ENCODE assay signal across 15 cellular contexts in the genomic region with DNA sequence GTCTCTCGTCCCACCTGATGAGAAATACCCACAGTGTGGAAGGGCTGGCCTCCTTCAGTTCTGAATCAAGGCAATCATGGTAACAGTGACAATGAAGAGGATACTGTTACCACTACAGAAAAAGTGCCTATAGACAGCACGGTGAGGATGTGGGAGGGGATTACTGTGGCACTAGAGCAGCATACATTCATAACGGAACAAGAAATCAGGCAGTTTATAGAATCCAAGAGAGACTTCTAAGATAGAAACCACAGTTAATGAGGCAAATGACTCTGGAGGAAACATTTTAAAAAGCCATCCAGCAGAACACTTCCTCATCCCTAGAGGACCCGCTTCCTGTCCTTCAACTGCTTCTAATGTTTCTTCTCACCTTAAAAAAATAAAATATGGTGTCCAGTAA. TPM values are rescaled to one million over a fixed set of nuclear protein-coding genes. Genes with fewer than 3 reads are reported as not detected.
DNase-seq lines count a peak whose midpoint lies in the region; ATAC-seq, FAIRE-seq and TF ChIP-seq lines count a peak whose summit lies in the region.
"Had no signal": no experiment of that assay in that cellular context is flagged by ENCODE, and none has a peak within 500 bp of the region (broad histone marks: within the 10 kb centered on the region; RNA-seq: fewer than 3 reads in every experiment).

No MANE protein-coding gene starts in this region.

- TF ChIP-seq CTCF in GM12878 (IDR thresholded peaks at IDR 0.05 in 2 of 3, conservative IDR thresholded peaks at IDR 0.05 in 1 of 3; ENCODE audit: control insufficient read depth in 2 of 3, extremely low read depth in 1 of 3, insufficient read depth in 1 of 3, low read depth in 3 of 3, low read length in 3 of 3) (no peak), gastrocnemius medialis (IDR thresholded peaks at IDR 0.05 in 4 of 5, conservative IDR thresholded peaks at IDR 0.05 in 1 of 5) (no peak)

- H3K79me2 ChIP-seq in GM12878 (ENCODE audit: control insufficient read depth, insufficient read depth, low read length) = peaks cover 26% of the 10 kb centered on the region

- FAIRE-seq in GM12891 (lab: Jason Lieb, UNC) = peak; percentile 43
- FAIRE-seq in GM12878 (lab: Jason Lieb, UNC) = peak; percentile 52
- FAIRE-seq: kidney had no signal

- H3K27ac ChIP-seq in GM12878 (ENCODE audit: control insufficient read depth, insufficient read depth) (peak overlapping the region; percentile 23), gastrocnemius medialis (no peak overlapping the region)
- H3K27ac ChIP-seq: psoas muscle had no signal

- H2AFZ ChIP-seq in GM12878 (ENCODE audit: control insufficient read depth, low read depth, low read length) = no peak overlapping the region

- H3K4me3 ChIP-seq in GM12878 = no peak overlapping the region; the same call in 1 of the 2 replicates
- no peak overlapping the region for H3K4me3 ChIP-seq in gastrocnemius medialis
- H3K4me3 ChIP-seq: psoas muscle had no signal

- RAD21 ChIA-PET in GM12878 (lab: Charles Lee; ENCODE audit: unreplicated experiment) = interaction anchor here (1.1 kb wide), 1 partner anchor 47 kb away, joined by 3 read pairs; a partner anchor contains a TSS

- in situ Hi-C loops in GM12878 (cut with MboI) (no loop called here), gastrocnemius medialis (cut with MboI; ENCODE audit: low sequenced_read_pairs in 4 of 4) (loop anchor here in 3 of 4 donors (10.0 to 25.0 kb wide), 4 partner anchors 51 to 382 kb away; a partner anchor contains a TSS)

- TF ChIP-seq EP300 in GM12878 (IDR thresholded peaks at IDR 0.05; ENCODE audit: borderline replicate concordance in 1 of 2, control insufficient read depth in 1 of 2, low read depth in 2 of 2, low read length in 2 of 2) = no peak

- SMC1A ChIA-PET in GM12878 (lab: Charles Lee; ENCODE audit: uncharacterized antibody, unreplicated experiment) = no interaction called here

- H3K27me3 ChIP-seq in GM12878 (replicated peaks in 1 of 2; ENCODE audit: control insufficient read depth in 2 of 2, insufficient read depth in 2 of 2, low read length in 1 of 2) = no peaks in the 10 kb centered on the region
- H3K27me3 ChIP-seq in gastrocnemius medialis = no peaks in the 10 kb centered on the region

- intact Hi-C loops in GM12878 (cut with micrococcal nuclease; ENCODE audit: unreplicated experiment) = loop anchor here (5.0 to 10.0 kb wide), 3 partner anchors 48 to 207 kb away; a partner anchor contains a TSS
- intact Hi-C loops in gastrocnemius medialis (cut with DNase I; ENCODE audit: low total_unique reads) = loop anchor here (10.0 kb wide), 1 partner anchor 369 kb away; a partner anchor contains a TSS

- BruUV-seq in GM12878 (replicated peaks; lab: Mats Ljungman, UMichigan) = no TSS peak

- no peaks in the 10 kb centered on the region for H4K20me1 ChIP-seq in GM12878 (ENCODE audit: control insufficient read depth, insufficient read depth)

- peak overlapping the region; percentile 3 for H3K4me2 ChIP-seq in GM12878 (ENCODE audit: control insufficient read depth, insufficient read depth)

- peak; percentile 45 for ATAC-seq in GM19395 (IDR thresholded peaks at IDR 0.05; ENCODE audit: unreplicated experiment)
- peak; percentile 36 for ATAC-seq in HG03460 (IDR thresholded peaks at IDR 0.05; ENCODE audit: unreplicated experiment)
- ATAC-seq in GM12878 = peak; percentile 70
- ATAC-seq in gastrocnemius medialis = no peak
- ATAC-seq: psoas muscle had no signal

- H3K9ac ChIP-seq in GM12878 (ENCODE audit: control insufficient read depth, insufficient read depth, low read length) = no peak overlapping the region

- H3K36me3 ChIP-seq in GM12878 (ENCODE audit: control insufficient read depth in 2 of 2, insufficient read depth in 2 of 2, low read length in 1 of 2) (no peaks in the 10 kb centered on the region; a peak in 1 of 4 replicates), gastrocnemius medialis (no peaks in the 10 kb centered on the region)

- TF ChIP-seq RAD21 in GM12878 (IDR thresholded peaks at IDR 0.05; ENCODE audit: insufficient read depth, low read depth, low read length) = no peak

- H3K4me1 ChIP-seq in GM12878 (ENCODE audit: control insufficient read depth, insufficient read depth, low read length) (peaks cover 14% of the 10 kb centered on the region), gastrocnemius medialis (peaks cover 24 to 28% of the 10 kb centered on the region in 2 donors)

- CTCF ChIA-PET in GM12878 (lab: Yijun Ruan, JAX) = interaction anchor here (3.1 kb wide), 1 partner anchor 45 kb away, joined by 25 read pairs; no protein-coding TSS in a partner anchor

- WGBS in GM12878 (ENCODE audit: insufficient coverage, insufficient replicate concordance, low lambda C conversion rate, missing lambda C conversion rate) = 1% methylated on average over 4 of the region's 4 CpGs

- H3K9me3 ChIP-seq in GM12878 (replicated peaks; ENCODE audit: control insufficient read depth, insufficient read depth, low read length) = no peaks in the 10 kb centered on the region
- H3K9me3 ChIP-seq in gastrocnemius medialis = no peaks in the 10 kb centered on the region
- H3K9me3 ChIP-seq: psoas muscle had no signal

- DNase-seq in GM12891 (ENCODE audit: insufficient read length, low spot score) (no peak), GM12878 (ENCODE audit: low read depth, low spot score) (peak; percentile 61), OCI-M1 (lab: John Stamatoyannopoulos, UW) (no peak), GDM1 (lab: John Stamatoyannopoulos, UW) (no peak), gastrocnemius medialis (no peak), NCI-H2029 treated with DMSO at 0.1 percent for 48 hours (lab: John Stamatoyannopoulos, UW) (no peak)
- DNase-seq: EL, IMR-90, kidney, NCI-H526 treated with DMSO at 0.1 percent for 48 hours, psoas muscle had no signal

- TF ChIP-seq POLR2A in GM12891 (IDR thresholded peaks at IDR 0.05; ENCODE audit: low read depth, low read length) (no peak), GM12878 (IDR thresholded peaks at IDR 0.05; ENCODE audit: low read depth, low read length) (no peak), gastrocnemius medialis (IDR thresholded peaks at IDR 0.05) (no peak)

- POLR2A ChIA-PET in GM12878 (lab: Charles Lee) = no interaction called here

RNA-seq across cellular contexts. Expression of a gene that starts 2.7 kb away (rescaled TPM):
- polyA plus RNA-seq in GM12891 (2012; ENCODE audit: low read depth, missing spikeins) = 29.6 TPM
- total RNA-seq in GM12878 (2013; cell fraction: nucleolus; rRNA removed) = 101 and 113 TPM in 2 replicates
- total RNA-seq in GM12878 (2014; rRNA removed) (28.3 and 32.0 TPM in 2 replicates), GM12878 (2014; rRNA removed; fragmentation: Illumina TruSeq; extraction: Trizol) (20.3 and 21.3 TPM in 2 replicates), GM12878 (2021) (43.6 and 46.3 TPM in 2 replicates), gastrocnemius medialis (10 to 100 TPM in 1 of 4 donors, 1 to 10 TPM in 3; 6.7 to 15.1 (median 8.5) TPM)
- polyA plus RNA-seq in GM12878 (2011; ENCODE audit: low read depth) = 25.4 TPM
- polyA plus RNA-seq in GM12878 (2011; rRNA removed) (17.3 and 25.3 TPM in 2 replicates), GM12878 (2014; fragmentation: Illumina TruSeq; extraction: Trizol) (8.6 and 30.2 TPM in 2 replicates), GM12878 (2014; fragmentation: Nextera tagmentation; extraction: Ambion mirVana) (under 1 TPM; 0.20 to 0.26 TPM), GM12878 (2014; rRNA removed) (43.0 and 48.5 TPM in 2 replicates), GM12878 (2016; fragmentation: Nextera tagmentation; extraction: Ambion mirVana) (10 to 100 TPM; 29.1 to 32.8 TPM)
- 30.2 and 35.7 TPM in 2 replicates for polyA plus RNA-seq in GM12878 (2011; cell fraction: cytosol; rRNA removed)
- polyA plus RNA-seq in GM12878 (2011; cell fraction: nucleus; rRNA removed) = 153 and 165 TPM in 2 replicates
- polyA plus RNA-seq in GM12878 (2012) = 45.4 and 48.7 TPM in 2 replicates
- 17.1 and 29.1 TPM in 2 replicates for polyA minus RNA-seq in GM12878 (2011; rRNA and poly(A)+ RNA removed)
- polyA minus RNA-seq in GM12878 (2011; cell fraction: cytosol; rRNA and poly(A)+ RNA removed) = 7.4 and 11.1 TPM in 2 replicates
- polyA minus RNA-seq in GM12878 (2011; cell fraction: nucleus; rRNA and poly(A)+ RNA removed) = 18.6 and 23.6 TPM in 2 replicates

RNA-seq across cellular contexts. Expression of a gene that starts 22.2 kb away (rescaled TPM):
- polyA plus RNA-seq in GM12891 (2012; ENCODE audit: low read depth, missing spikeins) = not detected
- not detected in 2 replicates for total RNA-seq in GM12878 (2013; cell fraction: nucleolus; rRNA removed)
- total RNA-seq in GM12878 (2014; rRNA removed) (not detected in 2 replicates), GM12878 (2014; rRNA removed; fragmentation: Illumina TruSeq; extraction: Trizol) (not detected in 2 replicates), GM12878 (2021) (not detected in 2 replicates), gastrocnemius medialis (not detected)
- not detected for polyA plus RNA-seq in GM12878 (2011; ENCODE audit: low read depth)
- polyA plus RNA-seq in GM12878 (2011; rRNA removed) (not detected in 2 replicates), GM12878 (2014; fragmentation: Illumina TruSeq; extraction: Trizol) (not detected in 2 replicates), GM12878 (2014; fragmentation: Nextera tagmentation; extraction: Ambion mirVana) (not detected), GM12878 (2014; rRNA removed) (not detected in 2 replicates), GM12878 (2016; fragmentation: Nextera tagmentation; extraction: Ambion mirVana) (not detected)
- polyA plus RNA-seq in GM12878 (2011; cell fraction: cytosol; rRNA removed) = not detected in 2 replicates
- not detected in 2 replicates for polyA plus RNA-seq in GM12878 (2011; cell fraction: nucleus; rRNA removed)
- not detected in 2 replicates for polyA plus RNA-seq in GM12878 (2012)
- polyA minus RNA-seq in GM12878 (2011; rRNA and poly(A)+ RNA removed) = not detected in 2 replicates
- not detected in 2 replicates for polyA minus RNA-seq in GM12878 (2011; cell fraction: cytosol; rRNA and poly(A)+ RNA removed)
- not detected in 2 replicates for polyA minus RNA-seq in GM12878 (2011; cell fraction: nucleus; rRNA and poly(A)+ RNA removed)
- total RNA-seq: IMR-90; kidney; T-helper 2 cell treated with Interferon-gamma antibody and Interleukin-4, amounts not matched to agents 100 ng/mL and 5 ng/mL, for 36 hours had no signal
- polyA plus RNA-seq: esophagus, IMR-90, psoas muscle had no signal

RNA-seq across cellular contexts. Expression of a gene that starts 22.6 kb away (rescaled TPM):
- 0.26 TPM for polyA plus RNA-seq in GM12891 (2012; ENCODE audit: low read depth, missing spikeins)
- not detected in 2 replicates for total RNA-seq in GM12878 (2013; cell fraction: nucleolus; rRNA removed)
- total RNA-seq in GM12878 (2014; rRNA removed) (not detected in 2 replicates), GM12878 (2014; rRNA removed; fragmentation: Illumina TruSeq; extraction: Trizol) (not detected in 2 replicates), GM12878 (2021) (not detected in 2 replicates), gastrocnemius medialis (not detected)
- polyA plus RNA-seq in GM12878 (2011; ENCODE audit: low read depth) = 18.5 TPM
- polyA plus RNA-seq in GM12878 (2011; rRNA removed) (not detected in 2 replicates), GM12878 (2014; fragmentation: Illumina TruSeq; extraction: Trizol) (not detected in 2 replicates), GM12878 (2014; fragmentation: Nextera tagmentation; extraction: Ambion mirVana) (1 to 10 TPM; 3.6 to 4.3 TPM), GM12878 (2014; rRNA removed) (not detected in 2 replicates), GM12878 (2016; fragmentation: Nextera tagmentation; extraction: Ambion mirVana) (1 to 10 TPM; 4.6 to 4.8 TPM)
- polyA plus RNA-seq in GM12878 (2011; cell fraction: cytosol; rRNA removed) = not detected in 2 replicates
- not detected in 2 replicates for polyA plus RNA-seq in GM12878 (2011; cell fraction: nucleus; rRNA removed)
- 0.11 and 0.24 TPM in 2 replicates for polyA plus RNA-seq in GM12878 (2012)
- polyA minus RNA-seq in GM12878 (2011; rRNA and poly(A)+ RNA removed) = not detected in 2 replicates
- not detected in 2 replicates for polyA minus RNA-seq in GM12878 (2011; cell fraction: cytosol; rRNA and poly(A)+ RNA removed)
- not detected in 2 replicates for polyA minus RNA-seq in GM12878 (2011; cell fraction: nucleus; rRNA and poly(A)+ RNA removed)
- total RNA-seq: IMR-90; psoas muscle; T-helper 2 cell treated with Interferon-gamma antibody and Interleukin-4, amounts not matched to agents 100 ng/mL and 5 ng/mL, for 36 hours had no signal
- polyA plus RNA-seq: IMR-90 had no signal

RNA-seq across cellular contexts. Expression of a gene that starts 33.5 kb away (rescaled TPM):
- 1.5 TPM for polyA plus RNA-seq in GM12891 (2012; ENCODE audit: low read depth, missing spikeins)
- 0.23 TPM in 1 of 2 replicates, not detected in the other for total RNA-seq in GM12878 (2013; cell fraction: nucleolus; rRNA removed)
- 0.05 and 0.45 TPM in 2 replicates for total RNA-seq in GM12878 (2014; rRNA removed)
- 0.05 and 0.13 TPM in 2 replicates for total RNA-seq in GM12878 (2014; rRNA removed; fragmentation: Illumina TruSeq; extraction: Trizol)
- total RNA-seq in GM12878 (2021) = 0.24 and 0.49 TPM in 2 replicates
- 0.41 TPM for polyA plus RNA-seq in GM12878 (2011; ENCODE audit: low read depth)
- polyA plus RNA-seq in GM12878 (2011; rRNA removed) = 0.19 and 0.41 TPM in 2 replicates
- polyA plus RNA-seq in GM12878 (2011; cell fraction: cytosol; rRNA removed) = 0.12 and 0.31 TPM in 2 replicates
- 0.50 and 0.81 TPM in 2 replicates for polyA plus RNA-seq in GM12878 (2011; cell fraction: nucleus; rRNA removed)
- 1.4 and 1.8 TPM in 2 replicates for polyA plus RNA-seq in GM12878 (2012)
- 0.06 and 0.26 TPM in 2 replicates for polyA plus RNA-seq in GM12878 (2014; fragmentation: Illumina TruSeq; extraction: Trizol)
- not detected for polyA plus RNA-seq in GM12878 (2014; fragmentation: Nextera tagmentation; extraction: Ambion mirVana)
- polyA plus RNA-seq in GM12878 (2014; rRNA removed) = 0.06 and 2.3 TPM in 2 replicates
- under 1 TPM; 0.38 to 0.42 TPM for polyA plus RNA-seq in GM12878 (2016; fragmentation: Nextera tagmentation; extraction: Ambion mirVana)
- 0.51 and 1.1 TPM in 2 replicates for polyA minus RNA-seq in GM12878 (2011; rRNA and poly(A)+ RNA removed)
- 0.80 TPM in 1 of 2 replicates, not detected in the other for polyA minus RNA-seq in GM12878 (2011; cell fraction: cytosol; rRNA and poly(A)+ RNA removed)
- polyA minus RNA-seq in GM12878 (2011; cell fraction: nucleus; rRNA and poly(A)+ RNA removed) = 0.73 and 0.96 TPM in 2 replicates
- 10 to 100 TPM in 1 of 4 donors, 1 to 10 TPM in 3; 4.6 to 14.4 (median 7.4) TPM for total RNA-seq in gastrocnemius medialis

RNA-seq across cellular contexts. Expression of a gene that starts 46.2 kb away (rescaled TPM):
- 7.6 TPM for polyA plus RNA-seq in GM12891 (2012; ENCODE audit: low read depth, missing spikeins)
- 13.7 and 13.8 TPM in 2 replicates for total RNA-seq in GM12878 (2013; cell fraction: nucleolus; rRNA removed)
- total RNA-seq in GM12878 (2014; rRNA removed) = 6.6 and 7.6 TPM in 2 replicates
- total RNA-seq in GM12878 (2014; rRNA removed; fragmentation: Illumina TruSeq; extraction: Trizol) = 2.3 and 2.8 TPM in 2 replicates
- 11.5 and 13.2 TPM in 2 replicates for total RNA-seq in GM12878 (2021)
- polyA plus RNA-seq in GM12878 (2011; ENCODE audit: low read depth) = 2.3 TPM
- 3.2 and 3.6 TPM in 2 replicates for polyA plus RNA-seq in GM12878 (2011; rRNA removed)
- 7.3 and 10.6 TPM in 2 replicates for polyA plus RNA-seq in GM12878 (2011; cell fraction: cytosol; rRNA removed)
- polyA plus RNA-seq in GM12878 (2011; cell fraction: nucleus; rRNA removed) = 54.0 and 79.7 TPM in 2 replicates
- polyA plus RNA-seq in GM12878 (2012) = 6.7 and 11.5 TPM in 2 replicates
- 0.89 and 1.5 TPM in 2 replicates for polyA plus RNA-seq in GM12878 (2014; fragmentation: Illumina TruSeq; extraction: Trizol)
- under 1 TPM; 0.06 to 0.51 TPM for polyA plus RNA-seq in GM12878 (2014; fragmentation: Nextera tagmentation; extraction: Ambion mirVana)
- 7.7 and 9.3 TPM in 2 replicates for polyA plus RNA-seq in GM12878 (2014; rRNA removed)
- polyA plus RNA-seq in GM12878 (2016; fragmentation: Nextera tagmentation; extraction: Ambion mirVana) = 10 to 100 TPM in 1 of 2 experiments, 1 to 10 TPM in 1; 9.8 to 12.0 TPM
- 4.7 and 8.0 TPM in 2 replicates for polyA minus RNA-seq in GM12878 (2011; rRNA and poly(A)+ RNA removed)
- 6.7 and 8.6 TPM in 2 replicates for polyA minus RNA-seq in GM12878 (2011; cell fraction: cytosol; rRNA and poly(A)+ RNA removed)
- polyA minus RNA-seq in GM12878 (2011; cell fraction: nucleus; rRNA and poly(A)+ RNA removed) = 9.9 and 16.3 TPM in 2 replicates
- 10 to 100 TPM; 13.9 to 24.3 (median 19.4) TPM for total RNA-seq in gastrocnemius medialis

Comparison
In these comparisons a context has a peak if more than half of its experiments do, and no peak if none do; other contexts are left out.
1. ATAC-seq: peak in GM19395 (single experiment), HG03460 (single experiment) and GM12878 (single experiment); none in gastrocnemius medialis (0 of 2).